1 cellular context compared by ENCODE assay signal in the genomic region with DNA sequence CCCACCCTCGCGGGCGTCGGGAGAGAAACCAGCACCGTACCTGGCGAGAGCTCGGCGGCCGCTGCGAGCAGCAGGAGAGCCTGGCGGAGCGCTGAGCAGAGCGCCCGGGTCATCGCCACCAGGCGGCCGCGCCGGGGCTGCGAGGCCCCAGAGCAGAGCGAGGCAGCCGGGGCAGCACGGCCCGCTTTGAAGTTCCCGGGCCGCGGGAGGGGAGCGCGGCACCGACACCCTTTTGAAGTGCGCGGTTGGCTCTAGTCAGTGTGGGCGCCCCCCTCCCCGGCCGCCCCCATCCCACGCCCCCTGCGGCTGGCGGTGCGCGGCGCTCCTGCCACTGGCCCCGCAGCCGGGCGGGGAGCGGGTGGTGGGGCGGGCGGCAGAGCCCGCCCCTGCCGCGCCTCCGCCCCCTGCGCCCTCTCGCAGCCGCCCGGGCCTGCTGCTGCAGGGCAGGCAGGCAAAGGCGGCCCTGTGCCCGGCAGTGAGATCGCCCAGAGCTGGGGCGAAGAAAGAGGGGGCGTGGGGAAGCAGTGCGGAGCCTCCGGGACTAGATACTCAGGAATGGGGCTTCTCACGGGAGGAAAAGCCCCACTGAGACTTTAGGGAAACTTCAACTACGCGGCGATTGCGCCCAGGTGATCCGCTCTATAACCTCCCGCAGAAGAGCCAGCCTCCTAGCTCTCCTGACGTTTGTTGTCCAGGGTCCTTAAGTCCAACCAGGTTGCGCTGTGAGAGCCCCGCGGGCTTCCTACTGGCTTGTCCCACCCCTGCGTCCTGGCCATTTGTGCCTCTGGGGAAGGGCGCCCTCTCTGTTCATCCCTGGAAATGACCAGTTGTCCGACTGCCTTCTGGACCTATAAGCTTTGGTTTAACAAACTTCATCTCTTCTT.
TF ChIP-seq lines count a peak whose summit lies in the region.

Gene ACVR1C (minus strand): TSS at position 333 of the 884 bp plus-strand sequence. CDS start 220 bp downstream, at position 113.

TF ChIP-seq in HepG2, 621 proteins besides CTCF, POLR2A, EP300 and RAD21 (continued from another document and continues in another):
- no peak for TF ChIP-seq PRDM4 (CRISPR knock-in tag; IDR thresholded peaks at IDR 0.05; ENCODE audit: borderline replicate concordance)
- no peak for TF ChIP-seq ZNF333 (CRISPR knock-in tag; IDR thresholded peaks at IDR 0.05; ENCODE audit: borderline replicate concordance)
- TF ChIP-seq ZBTB43 (CRISPR knock-in tag; conservative IDR thresholded peaks at IDR 0.05) = no peak
- TF ChIP-seq MZF1 (CRISPR knock-in tag; IDR thresholded peaks at IDR 0.05; ENCODE audit: borderline replicate concordance) = no peak
- TF ChIP-seq HOXA9 (CRISPR knock-in tag; IDR thresholded peaks at IDR 0.05; ENCODE audit: borderline replicate concordance) = 0 out of 2 replicates have a peak, but pooled peaks have one; percentile 37
- TF ChIP-seq HOXD1 (CRISPR knock-in tag; IDR thresholded peaks at IDR 0.05) = 0 out of 2 replicates have a peak, but pooled peaks have one; percentile 30
- TF ChIP-seq ZSCAN25 (CRISPR knock-in tag; IDR thresholded peaks at IDR 0.05) = no peak
- TF ChIP-seq SNAPC5 (CRISPR knock-in tag; IDR thresholded peaks at IDR 0.05; ENCODE audit: borderline replicate concordance) = no peak
- no peak for TF ChIP-seq PAWR (CRISPR knock-in tag; IDR thresholded peaks at IDR 0.05; ENCODE audit: borderline replicate concordance)
- TF ChIP-seq ZNF430 (CRISPR knock-in tag; IDR thresholded peaks at IDR 0.05) = no peak
- no peak for TF ChIP-seq FOXO1 (CRISPR knock-in tag; IDR thresholded peaks at IDR 0.05)
- no peak for TF ChIP-seq SP2 (CRISPR knock-in tag; IDR thresholded peaks at IDR 0.05)
- no peak for TF ChIP-seq HNF4G (IDR thresholded peaks at IDR 0.05; ENCODE audit: borderline replicate concordance, low read depth, low read length)
- TF ChIP-seq HNF4G (CRISPR knock-in tag; IDR thresholded peaks at IDR 0.05; ENCODE audit: borderline replicate concordance, low read depth) = no peak
- no peak for TF ChIP-seq CENPX (CRISPR knock-in tag; IDR thresholded peaks at IDR 0.05)
- TF ChIP-seq FOXM1 (CRISPR knock-in tag; IDR thresholded peaks at IDR 0.05) = no peak
- TF ChIP-seq, protein P1, sequence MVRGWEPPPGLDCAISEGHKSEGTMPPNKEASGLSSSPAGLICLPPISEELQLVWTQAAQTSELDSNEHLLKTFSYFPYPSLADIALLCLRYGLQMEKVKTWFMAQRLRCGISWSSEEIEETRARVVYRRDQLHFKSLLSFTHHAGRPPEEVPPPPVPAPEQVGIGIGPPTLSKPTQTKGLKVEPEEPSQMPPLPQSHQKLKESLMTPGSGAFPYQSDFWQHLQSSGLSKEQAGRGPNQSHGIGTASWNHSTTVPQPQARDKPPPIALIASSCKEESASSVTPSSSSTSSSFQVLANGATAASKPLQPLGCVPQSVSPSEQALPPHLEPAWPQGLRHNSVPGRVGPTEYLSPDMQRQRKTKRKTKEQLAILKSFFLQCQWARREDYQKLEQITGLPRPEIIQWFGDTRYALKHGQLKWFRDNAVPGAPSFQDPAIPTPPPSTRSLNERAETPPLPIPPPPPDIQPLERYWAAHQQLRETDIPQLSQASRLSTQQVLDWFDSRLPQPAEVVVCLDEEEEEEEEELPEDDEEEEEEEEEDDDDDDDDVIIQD (CRISPR knock-in tag; IDR thresholded peaks at IDR 0.05; ENCODE audit: low read depth) = 0 out of 2 replicates have a peak, but pooled peaks have one; percentile 25
- no peak for TF ChIP-seq TBX3 (IDR thresholded peaks at IDR 0.05; ENCODE audit: borderline replicate concordance)
- TF ChIP-seq MED1 (CRISPR knock-in tag; IDR thresholded peaks at IDR 0.05) = peak; percentile 20; the same call in 1 of the 2 replicates
- no peak for TF ChIP-seq ZNF496 (CRISPR knock-in tag; IDR thresholded peaks at IDR 0.05; ENCODE audit: insufficient replicate concordance)
- no peak for TF ChIP-seq NFE2 (CRISPR knock-in tag; IDR thresholded peaks at IDR 0.05)
- no peak for TF ChIP-seq HOXA7 (CRISPR knock-in tag; IDR thresholded peaks at IDR 0.05)
- TF ChIP-seq ZNF337 (CRISPR knock-in tag; IDR thresholded peaks at IDR 0.05; ENCODE audit: borderline replicate concordance, low read depth) = no peak
- no peak for TF ChIP-seq ZNF646 (CRISPR knock-in tag; IDR thresholded peaks at IDR 0.05)
- peak; percentile 66 for TF ChIP-seq HNRNPLL (IDR thresholded peaks at IDR 0.05; ENCODE audit: low read depth, low read length, poor library complexity, severe bottlenecking)
- no peak for TF ChIP-seq PRPF4 (IDR thresholded peaks at IDR 0.05; ENCODE audit: low read depth, low read length, poor library complexity, severe bottlenecking)
- TF ChIP-seq, protein P2, sequence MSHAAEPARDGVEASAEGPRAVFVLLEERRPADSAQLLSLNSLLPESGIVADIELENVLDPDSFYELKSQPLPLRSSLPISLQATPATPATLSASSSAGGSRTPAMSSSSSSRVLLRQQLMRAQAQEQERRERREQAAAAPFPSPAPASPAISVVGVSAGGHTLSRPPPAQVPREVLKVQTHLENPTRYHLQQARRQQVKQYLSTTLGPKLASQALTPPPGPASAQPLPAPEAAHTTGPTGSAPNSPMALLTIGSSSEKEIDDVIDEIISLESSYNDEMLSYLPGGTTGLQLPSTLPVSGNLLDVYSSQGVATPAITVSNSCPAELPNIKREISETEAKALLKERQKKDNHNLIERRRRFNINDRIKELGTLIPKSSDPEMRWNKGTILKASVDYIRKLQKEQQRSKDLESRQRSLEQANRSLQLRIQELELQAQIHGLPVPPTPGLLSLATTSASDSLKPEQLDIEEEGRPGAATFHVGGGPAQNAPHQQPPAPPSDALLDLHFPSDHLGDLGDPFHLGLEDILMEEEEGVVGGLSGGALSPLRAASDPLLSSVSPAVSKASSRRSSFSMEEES (CRISPR knock-in tag; IDR thresholded peaks at IDR 0.05) = 0 out of 2 replicates have a peak, but pooled peaks have one; percentile 19
- no peak for TF ChIP-seq KAT2B (IDR thresholded peaks at IDR 0.05; ENCODE audit: borderline replicate concordance, low read depth, low read length)
- TF ChIP-seq JUND (CRISPR knock-in tag; IDR thresholded peaks at IDR 0.05) = no peak
- TF ChIP-seq ZBTB38 (CRISPR knock-in tag; IDR thresholded peaks at IDR 0.05) = no peak
- no peak for TF ChIP-seq SP140L (CRISPR knock-in tag; IDR thresholded peaks at IDR 0.05; ENCODE audit: borderline replicate concordance)
- no peak for TF ChIP-seq HHEX (CRISPR knock-in tag; IDR thresholded peaks at IDR 0.05)
- TF ChIP-seq, protein P3, sequence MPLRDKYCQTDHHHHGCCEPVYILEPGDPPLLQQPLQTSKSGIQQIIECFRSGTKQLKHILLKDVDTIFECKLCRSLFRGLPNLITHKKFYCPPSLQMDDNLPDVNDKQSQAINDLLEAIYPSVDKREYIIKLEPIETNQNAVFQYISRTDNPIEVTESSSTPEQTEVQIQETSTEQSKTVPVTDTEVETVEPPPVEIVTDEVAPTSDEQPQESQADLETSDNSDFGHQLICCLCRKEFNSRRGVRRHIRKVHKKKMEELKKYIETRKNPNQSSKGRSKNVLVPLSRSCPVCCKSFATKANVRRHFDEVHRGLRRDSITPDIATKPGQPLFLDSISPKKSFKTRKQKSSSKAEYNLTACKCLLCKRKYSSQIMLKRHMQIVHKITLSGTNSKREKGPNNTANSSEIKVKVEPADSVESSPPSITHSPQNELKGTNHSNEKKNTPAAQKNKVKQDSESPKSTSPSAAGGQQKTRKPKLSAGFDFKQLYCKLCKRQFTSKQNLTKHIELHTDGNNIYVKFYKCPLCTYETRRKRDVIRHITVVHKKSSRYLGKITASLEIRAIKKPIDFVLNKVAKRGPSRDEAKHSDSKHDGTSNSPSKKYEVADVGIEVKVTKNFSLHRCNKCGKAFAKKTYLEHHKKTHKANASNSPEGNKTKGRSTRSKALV (CRISPR knock-in tag; IDR thresholded peaks at IDR 0.05) = peak; percentile 96
- TF ChIP-seq TBX2 (CRISPR knock-in tag; IDR thresholded peaks at IDR 0.05; ENCODE audit: borderline replicate concordance) = peak; percentile 63
- TF ChIP-seq ZNF20 (CRISPR knock-in tag; IDR thresholded peaks at IDR 0.05) = no peak
- TF ChIP-seq ELF3 (CRISPR knock-in tag; IDR thresholded peaks at IDR 0.05) = no peak
- TF ChIP-seq ZNF580 (CRISPR knock-in tag; IDR thresholded peaks at IDR 0.05; ENCODE audit: borderline replicate concordance, low read depth) = no peak
- TF ChIP-seq NCOR1 (IDR thresholded peaks at IDR 0.05; ENCODE audit: borderline replicate concordance, low read length) = no peak
- TF ChIP-seq ZNF160 (CRISPR knock-in tag; IDR thresholded peaks at IDR 0.05) = no peak
- TF ChIP-seq ZNF598 (CRISPR knock-in tag; IDR thresholded peaks at IDR 0.05; ENCODE audit: borderline replicate concordance) = no peak
- TF ChIP-seq ZNF556 (CRISPR knock-in tag; IDR thresholded peaks at IDR 0.05; ENCODE audit: borderline replicate concordance) = peak; percentile 66
- 0 out of 2 replicates have a peak, but pooled peaks have one; percentile 8 for TF ChIP-seq NKX3-1 (CRISPR knock-in tag; IDR thresholded peaks at IDR 0.05)
- no peak for TF ChIP-seq ZFP36 (IDR thresholded peaks at IDR 0.05; ENCODE audit: borderline replicate concordance, low read depth, low read length, partially characterized antibody)
- TF ChIP-seq ISX (CRISPR knock-in tag; conservative IDR thresholded peaks at IDR 0.05) = no peak
- no peak for TF ChIP-seq PHF20 (CRISPR knock-in tag; IDR thresholded peaks at IDR 0.05)
- TF ChIP-seq GABPA (IDR thresholded peaks at IDR 0.05; ENCODE audit: low read depth, low read length) = no peak
- no peak for TF ChIP-seq GABPA (CRISPR knock-in tag; IDR thresholded peaks at IDR 0.05; ENCODE audit: low read depth)
- no peak for TF ChIP-seq TMF1 (CRISPR knock-in tag; IDR thresholded peaks at IDR 0.05; ENCODE audit: low read depth)
- TF ChIP-seq PHF5A (CRISPR knock-in tag; IDR thresholded peaks at IDR 0.05; ENCODE audit: low read depth, unreplicated experiment) = no peak
